In genomic region chr12:117516034-117516433, GRCh38 we compare ENCODE assay signal across 27 cellular contexts.
"Had no signal": no experiment of that assay in that cellular context is flagged by ENCODE, and none has a peak within 500 bp of the region (broad histone marks: within the 10 kb centered on the region; RNA-seq: fewer than 3 reads in every experiment).

No MANE protein-coding gene starts in this region.

- DNase-seq: colonic mucosa; cortex of kidney; effector CD8-positive, alpha-beta T cell; effector memory CD8-positive, alpha-beta T cell; endodermal cell; foreskin keratinocyte; glutamatergic neuron; head of caudate nucleus; heart right ventricle; hypothalamus; immature natural killer cell; islet precursor cell; kidney; kidney glomerular epithelial cell; left colon; left ventricle myocardium superior; mammary epithelial cell; mesendoderm; midbrain; naive thymus-derived CD4-positive, alpha-beta T cell had no signal

- H3K27me3 Mint-ChIP-seq: effector memory CD8-positive, alpha-beta T cell; memory B cell had no signal

- H3K27me3 ChIP-seq: colonic mucosa, foreskin keratinocyte, heart right ventricle had no signal

- H3K27ac Mint-ChIP-seq: dendritic cell treated with granulocyte-macrophage colony-stimulating factor and Interleukin-4, amounts not matched to agents 40 ng/mL and 50 ng/mL, for 4 days; effector memory CD8-positive, alpha-beta T cell; endodermal cell; immature natural killer cell; memory B cell; naive thymus-derived CD4-positive, alpha-beta T cell had no signal

- H3K36me3 ChIP-seq: colonic mucosa, esophagus muscularis mucosa, heart right ventricle had no signal

- H3K9me3 Mint-ChIP-seq: dendritic cell treated with granulocyte-macrophage colony-stimulating factor and Interleukin-4, amounts not matched to agents 40 ng/mL and 50 ng/mL, for 4 days had no signal

- ATAC-seq: effector memory CD8-positive, alpha-beta T cell; foreskin keratinocyte; left colon; left lobe of liver; left ventricle myocardium superior; naive thymus-derived CD4-positive, alpha-beta T cell had no signal

- H3K27ac ChIP-seq: colonic mucosa, esophagus muscularis mucosa, foreskin keratinocyte, heart right ventricle had no signal

- H3K36me3 Mint-ChIP-seq: immature natural killer cell; memory B cell; naive thymus-derived CD4-positive, alpha-beta T cell had no signal

- H3K9me3 ChIP-seq: colonic mucosa, esophagus muscularis mucosa had no signal

- H3K4me1 ChIP-seq: colonic mucosa, foreskin keratinocyte had no signal

- H3K4me1 Mint-ChIP-seq: endodermal cell; immature natural killer cell; memory B cell; naive thymus-derived CD4-positive, alpha-beta T cell had no signal

- H3K4me3 ChIP-seq: colonic mucosa, esophagus muscularis mucosa, heart right ventricle, lung had no signal

- FAIRE-seq: endometrium, frontal cortex, kidney had no signal

- H3K4me3 Mint-ChIP-seq: dendritic cell treated with granulocyte-macrophage colony-stimulating factor and Interleukin-4, amounts not matched to agents 40 ng/mL and 50 ng/mL, for 4 days; effector memory CD8-positive, alpha-beta T cell; endodermal cell; immature natural killer cell; memory B cell; naive thymus-derived CD4-positive, alpha-beta T cell had no signal
